25 cellular contexts compared by ENCODE assay signal in the genomic region with DNA sequence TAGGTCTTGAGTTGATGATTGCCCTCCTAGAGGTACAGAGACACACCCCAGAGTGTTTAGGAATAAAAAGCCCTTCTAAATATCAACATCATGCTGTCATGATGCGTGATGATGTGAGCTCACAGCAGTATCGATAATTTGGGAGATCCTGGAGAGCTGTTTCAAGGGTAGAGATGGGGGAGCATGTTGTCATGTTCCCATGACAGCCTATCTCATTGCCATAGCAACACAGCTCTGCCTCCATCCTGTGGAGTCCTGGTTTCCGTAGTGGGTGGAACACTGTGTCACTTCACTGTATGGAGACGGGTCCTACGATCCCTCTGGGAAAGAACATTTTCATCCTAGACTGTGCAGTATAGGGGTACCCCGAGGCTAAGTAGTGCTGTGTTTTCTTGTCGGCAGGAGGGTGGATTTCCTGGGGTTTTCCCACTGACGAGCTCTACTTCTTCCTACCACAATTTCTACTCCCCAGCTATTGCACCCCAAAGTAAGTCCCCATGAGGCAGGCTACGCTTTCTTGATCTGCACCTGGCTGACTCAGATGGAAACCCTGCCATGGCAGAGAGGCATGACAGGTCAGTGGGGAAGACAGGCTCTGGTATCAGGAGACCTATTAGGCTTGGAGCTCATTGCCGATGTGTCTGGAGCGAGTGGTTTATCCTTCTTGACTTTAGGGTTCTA. TPM values are rescaled to one million over a fixed set of nuclear protein-coding genes. Genes with fewer than 3 reads are reported as not detected.
DNase-seq lines count a peak whose midpoint lies in the region; ATAC-seq and TF ChIP-seq lines count a peak whose summit lies in the region.
"Had no signal": no experiment of that assay in that cellular context is flagged by ENCODE, and none has a peak within 500 bp of the region (broad histone marks: within the 10 kb centered on the region; RNA-seq: fewer than 3 reads in every experiment).

No MANE protein-coding gene starts in this region.

- H3K4me3 ChIP-seq in prostate gland = no peak overlapping the region
- H3K4me3 ChIP-seq: lower lobe of right lung had no signal

- H3K36me3 Mint-ChIP-seq in activated CD4-positive, alpha-beta T cell treated with anti-CD3 and anti-CD28 coated beads, Interleukin-2, amount 10 ng/mL, durations not matched to agents 7 days and 5 days (ENCODE audit: low read depth) = no peaks in the 10 kb centered on the region
- H3K36me3 Mint-ChIP-seq in effector memory CD8-positive, alpha-beta T cell (ENCODE audit: insufficient read depth) = peaks cover 6% of the 10 kb centered on the region
- no peaks in the 10 kb centered on the region for H3K36me3 Mint-ChIP-seq in T-helper 2 cell treated with Interferon-gamma antibody and Interleukin-4, amounts not matched to agents 5 μg/mL and 100 μg/mL, for 36 hours (ENCODE audit: low read depth)
- H3K36me3 Mint-ChIP-seq: activated naive CD4-positive, alpha-beta T cell treated with anti-CD3 and anti-CD28 coated beads, Interleukin-2, amount 50 U/mL, for 24 hours; CD4-positive, CD25-positive, alpha-beta regulatory T cell; natural killer cell had no signal

- ATAC-seq in GM18868 (IDR thresholded peaks at IDR 0.05; ENCODE audit: unreplicated experiment) = peak; percentile 60
- peak; percentile 65 for ATAC-seq in effector memory CD8-positive, alpha-beta T cell (replicated peaks)
- ATAC-seq: HepG2, lower lobe of right lung had no signal

- H3K36me3 ChIP-seq in prostate gland = no peaks in the 10 kb centered on the region
- H3K36me3 ChIP-seq: brain microvascular endothelial cell, lower lobe of right lung had no signal

- no peak for TF ChIP-seq CTCF in prostate gland (IDR thresholded peaks at IDR 0.05)

- DNase-seq in activated CD4-positive, alpha-beta T cell treated with anti-CD3 and anti-CD28 coated beads for 48 hours = peak; percentile 11
- DNase-seq in activated CD4-positive, alpha-beta T cell treated with anti-CD3 and anti-CD28 coated beads, Interleukin-2, amount 10 ng/mL, durations not matched to agents 7 days and 5 days = no peak
- peak in 1 of 3 experiments; percentile 17 for DNase-seq in effector memory CD8-positive, alpha-beta T cell
- DNase-seq in putamen (ENCODE audit: low spot score) (peak; percentile 77), prostate gland (ENCODE audit: low spot score) (no peak), iPS-NIHi11 (ENCODE audit: low spot score) (no peak)
- DNase-seq in T-helper 2 cell treated with Interferon-gamma antibody and Interleukin-4, amounts not matched to agents 5 μg/mL and 100 μg/mL, for 36 hours (ENCODE audit: low spot score) = no peak
- DNase-seq: activated CD4-positive, CD25-positive, alpha-beta regulatory T cell; activated CD8-positive, alpha-beta memory T cell treated with anti-CD3 and anti-CD28 coated beads, Interleukin-2, amount 50 U/mL, for 48 hours; brain microvascular endothelial cell; CD4-positive, CD25-positive, alpha-beta regulatory T cell; DND-41; lower lobe of right lung; MM.1S; natural killer cell; NCI-H1694 treated with DMSO at 0.1 percent for 48 hours; NCI-H526; Right ventricle myocardium superior had no signal

- intact Hi-C loops in prostate gland (cut with DNase I) = no loop called here

- H3K27ac ChIP-seq in prostate gland = no peak overlapping the region
- H3K27ac ChIP-seq: brain microvascular endothelial cell, lower lobe of right lung had no signal

- H3K4me1 ChIP-seq in prostate gland (replicated peaks) = no peaks in the 10 kb centered on the region

- no peak overlapping the region for H3K4me3 Mint-ChIP-seq in activated CD4-positive, alpha-beta T cell treated with anti-CD3 and anti-CD28 coated beads, Interleukin-2, amount 10 ng/mL, durations not matched to agents 7 days and 5 days
- peak overlapping the region in 1 of 2 donors; percentile 48 for H3K4me3 Mint-ChIP-seq in effector memory CD8-positive, alpha-beta T cell
- H3K4me3 Mint-ChIP-seq in T-helper 2 cell treated with Interferon-gamma antibody and Interleukin-4, amounts not matched to agents 5 μg/mL and 100 μg/mL, for 36 hours = no peak overlapping the region
- H3K4me3 Mint-ChIP-seq: CD4-positive, CD25-positive, alpha-beta regulatory T cell; dendritic cell treated with granulocyte-macrophage colony-stimulating factor and Interleukin-4, amounts not matched to agents 40 ng/mL and 50 ng/mL, for 4 days; natural killer cell had no signal

- peaks cover 45% of the 10 kb centered on the region for H3K27me3 Mint-ChIP-seq in activated CD4-positive, alpha-beta T cell treated with anti-CD3 and anti-CD28 coated beads, Interleukin-2, amount 10 ng/mL, durations not matched to agents 7 days and 5 days
- peaks cover 44 to 54% of the 10 kb centered on the region in 2 donors for H3K27me3 Mint-ChIP-seq in effector memory CD8-positive, alpha-beta T cell
- H3K27me3 Mint-ChIP-seq in T-helper 2 cell treated with Interferon-gamma antibody and Interleukin-4, amounts not matched to agents 5 μg/mL and 100 μg/mL, for 36 hours (ENCODE audit: low read depth) = peaks cover 50% of the 10 kb centered on the region

- WGBS in prostate gland = 93% methylated on average over 11 of the region's 11 CpGs

- CTCF ChIA-PET in activated CD4-positive, alpha-beta T cell treated with anti-CD3 and anti-CD28 coated beads, Interleukin-2, amount 10 ng/mL, durations not matched to agents 7 days and 5 days (lab: Charles Lee) = interaction anchor here (0.5 to 1.7 kb wide), 6 partner anchors 18 to 71 kb away, joined by 3 to 4 read pairs (median 3); partner anchors contain the start of gene REN

- H3K4me1 Mint-ChIP-seq in activated CD4-positive, alpha-beta T cell treated with anti-CD3 and anti-CD28 coated beads, Interleukin-2, amount 10 ng/mL, durations not matched to agents 7 days and 5 days = peaks cover 6% of the 10 kb centered on the region
- peaks cover 0 to 21% of the 10 kb centered on the region in 2 donors for H3K4me1 Mint-ChIP-seq in effector memory CD8-positive, alpha-beta T cell (ENCODE audit: low read depth in 2 of 2)
- peaks cover 8% of the 10 kb centered on the region for H3K4me1 Mint-ChIP-seq in T-helper 2 cell treated with Interferon-gamma antibody and Interleukin-4, amounts not matched to agents 5 μg/mL and 100 μg/mL, for 36 hours (ENCODE audit: low read depth)

- TF ChIP-seq POLR2A in prostate gland (IDR thresholded peaks at IDR 0.05) = no peak

- no peaks in the 10 kb centered on the region for H3K27me3 ChIP-seq in prostate gland (replicated peaks; ENCODE audit: insufficient read depth)

- H3K27ac Mint-ChIP-seq in activated CD4-positive, alpha-beta T cell treated with anti-CD3 and anti-CD28 coated beads, Interleukin-2, amount 10 ng/mL, durations not matched to agents 7 days and 5 days = no peak overlapping the region
- H3K27ac Mint-ChIP-seq in effector memory CD8-positive, alpha-beta T cell = peak overlapping the region in 1 of 2 donors; percentile 88
- H3K27ac Mint-ChIP-seq in T-helper 2 cell treated with Interferon-gamma antibody and Interleukin-4, amounts not matched to agents 5 μg/mL and 100 μg/mL, for 36 hours = no peak overlapping the region
- H3K27ac Mint-ChIP-seq: activated naive CD4-positive, alpha-beta T cell treated with anti-CD3 and anti-CD28 coated beads, Interleukin-2, amount 50 U/mL, for 24 hours; dendritic cell treated with granulocyte-macrophage colony-stimulating factor and Interleukin-4, amounts not matched to agents 40 ng/mL and 50 ng/mL, for 4 days; natural killer cell had no signal

- POLR2A ChIA-PET in activated CD4-positive, alpha-beta T cell treated with anti-CD3 and anti-CD28 coated beads, Interleukin-2, amount 10 ng/mL, durations not matched to agents 7 days and 5 days (lab: Charles Lee) = no interaction called here

- H3K9me3 ChIP-seq in prostate gland = no peaks in the 10 kb centered on the region
- H3K9me3 ChIP-seq: lower lobe of right lung had no signal

- H3K9me3 Mint-ChIP-seq in activated CD4-positive, alpha-beta T cell treated with anti-CD3 and anti-CD28 coated beads, Interleukin-2, amount 10 ng/mL, durations not matched to agents 7 days and 5 days = no peaks in the 10 kb centered on the region
- H3K9me3 Mint-ChIP-seq in effector memory CD8-positive, alpha-beta T cell = no peaks in the 10 kb centered on the region
- no peaks in the 10 kb centered on the region for H3K9me3 Mint-ChIP-seq in T-helper 2 cell treated with Interferon-gamma antibody and Interleukin-4, amounts not matched to agents 5 μg/mL and 100 μg/mL, for 36 hours
- H3K9me3 Mint-ChIP-seq: activated naive CD4-positive, alpha-beta T cell treated with anti-CD3 and anti-CD28 coated beads, Interleukin-2, amount 50 U/mL, for 24 hours; dendritic cell treated with granulocyte-macrophage colony-stimulating factor and Interleukin-4, amounts not matched to agents 40 ng/mL and 50 ng/mL, for 4 days; natural killer cell had no signal

RNA-seq across cellular contexts. Expression of gene KISS1, which starts 7.2 kb away (rescaled TPM):
- total RNA-seq in activated CD4-positive, alpha-beta T cell treated with anti-CD3 and anti-CD28 coated beads, Interleukin-2, amount 10 ng/mL, durations not matched to agents 7 days and 5 days = not detected
- total RNA-seq in prostate gland = 1 to 10 TPM in 1 of 2 donors, not detected in 1; 6.0 TPM
- total RNA-seq: A673; glomerular endothelial cell; lower lobe of right lung; natural killer cell; Right ventricle myocardium superior; T-helper 1 cell treated with Interleukin-12 subunit alpha and Interleukin-12 subunit beta and Interleukin-4 antibody, amounts not matched to agents 30 ng/mL and 1 ng/mL, for 36 hours had no signal

RNA-seq across cellular contexts. Expression of gene REN, which starts 23.0 kb away (rescaled TPM):
- not detected for total RNA-seq in activated CD4-positive, alpha-beta T cell treated with anti-CD3 and anti-CD28 coated beads, Interleukin-2, amount 10 ng/mL, durations not matched to agents 7 days and 5 days
- total RNA-seq in prostate gland = under 1 TPM in 1 of 2 donors, not detected in 1; 0.36 TPM
- total RNA-seq: A673; CD4-positive, CD25-positive, alpha-beta regulatory T cell; HepG2; natural killer cell; Right ventricle myocardium superior; T-helper 1 cell treated with Interleukin-12 subunit alpha and Interleukin-12 subunit beta and Interleukin-4 antibody, amounts not matched to agents 30 ng/mL and 1 ng/mL, for 36 hours had no signal

RNA-seq across cellular contexts. Expression of gene GOLT1A, which starts 24.7 kb away (rescaled TPM):
- not detected for total RNA-seq in activated CD4-positive, alpha-beta T cell treated with anti-CD3 and anti-CD28 coated beads, Interleukin-2, amount 10 ng/mL, durations not matched to agents 7 days and 5 days
- total RNA-seq in prostate gland = 1 to 10 TPM; 3.0 to 3.6 TPM
- total RNA-seq: A673; CD4-positive, CD25-positive, alpha-beta regulatory T cell; glomerular endothelial cell; natural killer cell; Right ventricle myocardium superior; T-helper 1 cell treated with Interleukin-12 subunit alpha and Interleukin-12 subunit beta and Interleukin-4 antibody, amounts not matched to agents 30 ng/mL and 1 ng/mL, for 36 hours had no signal

RNA-seq across cellular contexts. Expression of gene ETNK2, which starts 37.3 kb away (rescaled TPM):
- total RNA-seq in activated CD4-positive, alpha-beta T cell treated with anti-CD3 and anti-CD28 coated beads, Interleukin-2, amount 10 ng/mL, durations not matched to agents 7 days and 5 days = under 1 TPM in 1 of 2 experiments, not detected in 1; 0.25 TPM
- total RNA-seq in prostate gland = 10 to 100 TPM; 25.3 to 84.5 TPM
- total RNA-seq: T-helper 1 cell treated with Interleukin-12 subunit alpha and Interleukin-12 subunit beta and Interleukin-4 antibody, amounts not matched to agents 30 ng/mL and 1 ng/mL, for 36 hours had no signal

Comparison
In these comparisons a context has a peak if more than half of its experiments do, and no peak if none do; other contexts are left out.
1. DNase-seq: peak in activated CD4-positive, alpha-beta T cell treated with anti-CD3 and anti-CD28 coated beads for 48 hours (single experiment) and putamen (single experiment); none in activated CD4-positive, alpha-beta T cell treated with anti-CD3 and anti-CD28 coated beads, Interleukin-2, amount 10 ng/mL, durations not matched to agents 7 days and 5 days (single experiment), T-helper 2 cell treated with Interferon-gamma antibody and Interleukin-4, amounts not matched to agents 5 μg/mL and 100 μg/mL, for 36 hours (single experiment), prostate gland (single experiment) and iPS-NIHi11 (single experiment).